In genomic region chr17:32386844-32387243, GRCh38 we compare ENCODE assay signal across 27 cellular contexts. TPM values are rescaled to one million over a fixed set of nuclear protein-coding genes. Genes with fewer than 3 reads are reported as not detected.
DNase-seq lines count a peak whose midpoint lies in the region; ATAC-seq and TF ChIP-seq lines count a peak whose summit lies in the region.
"Had no signal": no experiment of that assay in that cellular context is flagged by ENCODE, and none has a peak within 500 bp of the region (broad histone marks: within the 10 kb centered on the region; RNA-seq: fewer than 3 reads in every experiment).

No MANE protein-coding gene starts in this region.

- TF ChIP-seq POLR2A in thyroid gland (IDR thresholded peaks at IDR 0.05), result no peak

- no peaks in the 10 kb centered on the region for H3K9me3 ChIP-seq in thyroid gland
- no peaks in the 10 kb centered on the region for H3K9me3 ChIP-seq in neural progenitor cell (ENCODE audit: low read depth)
- H3K9me3 ChIP-seq: stomach had no signal

- no peaks in the 10 kb centered on the region for H3K4me1 ChIP-seq in thyroid gland
- no peaks in the 10 kb centered on the region for H3K4me1 ChIP-seq in neural progenitor cell

- H3K36me3 ChIP-seq in thyroid gland (peaks cover 0 to 4% of the 10 kb centered on the region in 2 donors), neural progenitor cell (no peaks in the 10 kb centered on the region)

- H3K4me3 Mint-ChIP-seq in activated naive CD8-positive, alpha-beta T cell treated with anti-CD3 and anti-CD28 coated beads, Interleukin-2, amount 50 U/mL, for 24 hours, result no peak overlapping the region
- no peak overlapping the region for H3K4me3 Mint-ChIP-seq in neural progenitor cell
- H3K4me3 Mint-ChIP-seq: CD4-positive, alpha-beta T cell had no signal

- H3K27ac ChIP-seq in thyroid gland (no peak overlapping the region), neural progenitor cell (no peak overlapping the region)
- H3K27ac ChIP-seq: cardiac muscle cell, stomach had no signal

- no peaks in the 10 kb centered on the region for H3K27me3 Mint-ChIP-seq in activated naive CD8-positive, alpha-beta T cell treated with anti-CD3 and anti-CD28 coated beads, Interleukin-2, amount 50 U/mL, for 24 hours
- peaks cover 2% of the 10 kb centered on the region for H3K27me3 Mint-ChIP-seq in neural progenitor cell (ENCODE audit: insufficient read depth, low read depth)
- H3K27me3 Mint-ChIP-seq: CD4-positive, alpha-beta T cell had no signal

- no peaks in the 10 kb centered on the region for H4K20me1 ChIP-seq in neural progenitor cell (ENCODE audit: low read depth)

- H3K79me2 ChIP-seq in neural progenitor cell (ENCODE audit: low read depth), result no peaks in the 10 kb centered on the region

- no peak overlapping the region for H3K9ac ChIP-seq in neural progenitor cell

- DNase-seq in EH (ENCODE audit: low read depth) (peak; percentile 11), HS-5 (ENCODE audit: low read depth) (peak; percentile 23), kidney tubule cell (ENCODE audit: low spot score) (peak; percentile 60), thyroid gland (no peak), neural progenitor cell (ENCODE audit: low spot score) (no peak)
- no peak for DNase-seq in activated naive CD8-positive, alpha-beta T cell treated with anti-CD3 and anti-CD28 coated beads, Interleukin-2, amount 50 U/mL, for 24 hours
- DNase-seq in stimulated activated CD4-positive, alpha-beta T cell treated with anti-CD3 and anti-CD28 coated beads, Interleukin-4, amount 100 ng/mL, for 4 hours, result no peak
- DNase-seq: activated CD4-positive, alpha-beta T cell treated with anti-CD3 and anti-CD28 coated beads for 48 hours; activated gamma-delta T cell treated with Interleukin-2 at 50 U/mL for 16 hours; amygdala; CD4-positive, alpha-beta T cell; DMS 273 treated with DMSO at 0.1 percent for 48 hours; GDM1; hypothalamus; NCI-H146; NCI-H774; occipital lobe; right cardiac atrium; SIG-M5; stimulated activated CD4-positive, alpha-beta T cell treated with anti-CD3 and anti-CD28 coated beads, Interleukin-12 subunit alpha, Interleukin-12 subunit beta, amount 100 ng/mL, for 4 hours; stomach; T-helper 1 cell; trophoblast cell had no signal

- no peaks in the 10 kb centered on the region for H3K4me1 Mint-ChIP-seq in activated naive CD8-positive, alpha-beta T cell treated with anti-CD3 and anti-CD28 coated beads, Interleukin-2, amount 50 U/mL, for 24 hours
- H3K4me1 Mint-ChIP-seq in neural progenitor cell, result no peaks in the 10 kb centered on the region

- H3F3A ChIP-seq in neural progenitor cell (ENCODE audit: low read depth), result peaks cover 32% of the 10 kb centered on the region

- H2AFZ ChIP-seq in neural progenitor cell (replicated peaks), result no peak overlapping the region

- ATAC-seq in activated naive CD8-positive, alpha-beta T cell treated with anti-CD3 and anti-CD28 coated beads, Interleukin-2, amount 50 U/mL, for 24 hours, result peak; percentile 60
- ATAC-seq in GM18873 (IDR thresholded peaks at IDR 0.05; ENCODE audit: low FRiP score, unreplicated experiment), result no peak
- ATAC-seq: HCT116, right cardiac atrium had no signal

- no peak overlapping the region for H3K4me2 ChIP-seq in neural progenitor cell

- intact Hi-C loops in thyroid gland (cut with DNase I), result no loop called here

- H3K4me3 ChIP-seq in thyroid gland (replicated peaks in 1 of 3) (no peak overlapping the region), neural progenitor cell (no peak overlapping the region)
- H3K4me3 ChIP-seq: cardiac muscle cell, lung, stomach had no signal

- no peaks in the 10 kb centered on the region for H3K27me3 ChIP-seq in thyroid gland
- H3K27me3 ChIP-seq in neural progenitor cell, result no peaks in the 10 kb centered on the region
- H3K27me3 ChIP-seq: cardiac muscle cell, stomach had no signal

- TF ChIP-seq CTCF in thyroid gland (IDR thresholded peaks at IDR 0.05) (no peak), neural progenitor cell (IDR thresholded peaks at IDR 0.05) (no peak)

- no peak overlapping the region for H3K27ac Mint-ChIP-seq in activated naive CD8-positive, alpha-beta T cell treated with anti-CD3 and anti-CD28 coated beads, Interleukin-2, amount 50 U/mL, for 24 hours
- H3K27ac Mint-ChIP-seq in neural progenitor cell, result no peak overlapping the region
- H3K27ac Mint-ChIP-seq: CD4-positive, alpha-beta T cell had no signal

- no peaks in the 10 kb centered on the region for H3K9me3 Mint-ChIP-seq in activated naive CD8-positive, alpha-beta T cell treated with anti-CD3 and anti-CD28 coated beads, Interleukin-2, amount 50 U/mL, for 24 hours
- no peaks in the 10 kb centered on the region for H3K9me3 Mint-ChIP-seq in neural progenitor cell
- H3K9me3 Mint-ChIP-seq: CD4-positive, alpha-beta T cell had no signal

- peaks cover 14% of the 10 kb centered on the region for H3K36me3 Mint-ChIP-seq in activated naive CD8-positive, alpha-beta T cell treated with anti-CD3 and anti-CD28 coated beads, Interleukin-2, amount 50 U/mL, for 24 hours (ENCODE audit: low read depth)
- H3K36me3 Mint-ChIP-seq in neural progenitor cell, result peaks cover 7% of the 10 kb centered on the region

RNA-seq across cellular contexts. Expression of gene ZNF207, which starts 36.9 kb away (rescaled TPM):
- total RNA-seq in thyroid gland, result 100 to 1,000 TPM; 155 to 218 (median 194) TPM
- 214 and 304 TPM in 2 replicates for total RNA-seq in neural progenitor cell (ENCODE audit: low replicate concordance)

RNA-seq across cellular contexts. Expression of gene C17orf75, which starts 44.9 kb away (rescaled TPM):
- total RNA-seq in thyroid gland, result 10 to 100 TPM; 16.1 to 27.7 (median 21.9) TPM
- 38.2 and 57.4 TPM in 2 replicates for total RNA-seq in neural progenitor cell (ENCODE audit: low replicate concordance)

RNA-seq across cellular contexts. Expression of gene PSMD11, which starts 57.5 kb away (rescaled TPM):
- total RNA-seq in thyroid gland, result 10 to 100 TPM; 41.3 to 73.8 (median 64.3) TPM
- 74.5 and 101 TPM in 2 replicates for total RNA-seq in neural progenitor cell (ENCODE audit: low replicate concordance)

Comparison
In these comparisons a context has a peak if more than half of its experiments do, and no peak if none do; other contexts are left out.
1. DNase-seq: peak in EH (single experiment), HS-5 (single experiment) and kidney tubule cell (single experiment); none in activated naive CD8-positive, alpha-beta T cell treated with anti-CD3 and anti-CD28 coated beads, Interleukin-2, amount 50 U/mL, for 24 hours (single experiment), stimulated activated CD4-positive, alpha-beta T cell treated with anti-CD3 and anti-CD28 coated beads, Interleukin-4, amount 100 ng/mL, for 4 hours (0 of 2), thyroid gland (0 of 2) and neural progenitor cell (single experiment).